Comparison of ENCODE assay signal across 11 cellular contexts in the genomic region with DNA sequence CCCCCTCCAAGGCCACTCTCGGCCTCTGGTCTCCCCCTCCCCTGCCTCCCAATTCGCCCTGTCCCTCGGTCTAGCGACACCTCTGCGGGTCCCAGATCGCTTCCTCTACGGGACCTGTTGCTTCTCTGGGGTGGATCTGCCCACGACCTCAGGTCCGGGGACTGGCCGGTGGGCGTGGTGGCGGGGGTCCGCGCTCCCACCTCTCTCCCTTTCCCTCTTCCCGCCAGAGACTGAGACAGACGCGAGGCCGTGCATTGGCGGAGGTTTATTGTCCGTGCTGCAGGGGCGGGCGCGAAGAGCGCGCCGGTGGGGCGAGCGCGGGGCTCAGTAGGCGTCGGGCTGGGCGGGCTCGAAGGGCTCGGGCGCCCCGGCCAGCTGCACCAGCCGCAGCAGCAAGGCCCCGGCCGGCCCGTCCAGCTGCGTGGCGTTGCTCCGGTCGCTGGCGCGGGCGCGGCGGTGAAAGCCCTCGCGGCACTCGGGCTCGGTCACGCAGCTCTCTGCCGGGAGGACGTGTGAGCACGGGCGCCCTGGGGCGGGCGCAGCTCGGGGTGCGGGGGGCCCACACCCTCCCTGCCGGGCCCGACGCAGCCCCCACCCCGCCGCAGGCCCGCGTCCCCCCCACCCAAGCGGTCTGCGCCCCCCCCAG. TPM values are rescaled to one million over a fixed set of nuclear protein-coding genes. Genes with fewer than 3 reads are reported as not detected.
DNase-seq lines count a peak whose midpoint lies in the region; ATAC-seq and TF ChIP-seq lines count a peak whose summit lies in the region.
"Had no signal": no experiment of that assay in that cellular context is flagged by ENCODE, and none has a peak within 500 bp of the region (broad histone marks: within the 10 kb centered on the region; RNA-seq: fewer than 3 reads in every experiment).

No MANE protein-coding gene starts in this region.

- no peaks in the 10 kb centered on the region for H3K9me3 ChIP-seq in effector memory CD4-positive, alpha-beta T cell (ENCODE audit: control insufficient read depth, low read length)

- H3K4me3 ChIP-seq in HL-60 (replicated peaks; ENCODE audit: insufficient read depth, low read length), result peak overlapping the region; percentile 4; the same call in 1 of the 2 replicates
- peak overlapping the region; percentile 25 for H3K4me3 ChIP-seq in effector memory CD4-positive, alpha-beta T cell (ENCODE audit: insufficient read depth, low read depth, low read length, poor library complexity, severe bottlenecking)
- H3K4me3 ChIP-seq: lung had no signal

- H3K36me3 Mint-ChIP-seq in nephron progenitor cell (ENCODE audit: low read depth), result no peaks in the 10 kb centered on the region

- DNase-seq in AG08396 (ENCODE audit: low spot score), result peak; percentile 64
- no peak for DNase-seq in HL-60 (ENCODE audit: low read depth in 1 of 2, low spot score in 1 of 2)
- DNase-seq in effector memory CD4-positive, alpha-beta T cell, result no peak
- DNase-seq in nephron progenitor cell, result peak; percentile 56
- DNase-seq in left colon, result no peak
- DNase-seq in NCI-H2171 treated with DMSO at 0.1 percent for 48 hours (lab: John Stamatoyannopoulos, UW), result no peak
- no peak for DNase-seq in NAMALWA (ENCODE audit: low spot score)
- DNase-seq: T1000 had no signal

- peaks cover 13% of the 10 kb centered on the region for H3K27me3 ChIP-seq in HL-60 (ENCODE audit: insufficient read depth, poor library complexity, severe bottlenecking)
- peaks cover 25% of the 10 kb centered on the region for H3K27me3 ChIP-seq in effector memory CD4-positive, alpha-beta T cell (replicated peaks; ENCODE audit: control insufficient read depth, insufficient read depth, low read length, poor library complexity, severe bottlenecking)

- intact Hi-C loops in left colon (cut with DNase I, micrococcal nuclease), result no loop called here

- no peaks in the 10 kb centered on the region for H3K4me1 Mint-ChIP-seq in nephron progenitor cell

- no peak for TF ChIP-seq CTCF in HL-60 (IDR thresholded peaks at IDR 0.05; ENCODE audit: insufficient read depth, low read length)
- TF ChIP-seq CTCF in nephron progenitor cell (IDR thresholded peaks at IDR 0.05), result no peak

- no peak overlapping the region for H3K27ac ChIP-seq in HL-60 (replicated peaks)
- H3K27ac ChIP-seq in effector memory CD4-positive, alpha-beta T cell (ENCODE audit: insufficient read depth, low read length, poor library complexity, severe bottlenecking), result no peak overlapping the region

- H3K4me1 ChIP-seq in effector memory CD4-positive, alpha-beta T cell (ENCODE audit: control insufficient read depth, insufficient read depth, low read length, poor library complexity, severe bottlenecking), result peaks cover 8% of the 10 kb centered on the region

- peaks cover 11% of the 10 kb centered on the region for H3K9me3 Mint-ChIP-seq in nephron progenitor cell

- no peaks in the 10 kb centered on the region for H3K36me3 ChIP-seq in effector memory CD4-positive, alpha-beta T cell (ENCODE audit: control insufficient read depth, insufficient read depth, low read length)

- ATAC-seq in left colon, result no peak
- ATAC-seq in GM21619 (IDR thresholded peaks at IDR 0.05; ENCODE audit: unreplicated experiment), result no peak

- H3K27ac Mint-ChIP-seq in nephron progenitor cell, result no peak overlapping the region

- H3K4me3 Mint-ChIP-seq in nephron progenitor cell, result peak overlapping the region; percentile 65

- peaks cover 81% of the 10 kb centered on the region for H3K27me3 Mint-ChIP-seq in nephron progenitor cell (ENCODE audit: low read depth, poor library complexity)

RNA-seq across cellular contexts. Expression of a gene that starts 2.1 kb away (rescaled TPM):
- total RNA-seq in left colon, result not detected
- total RNA-seq: H4, lung had no signal

RNA-seq across cellular contexts. Expression of a gene that starts 11.0 kb away (rescaled TPM):
- not detected for total RNA-seq in left colon
- total RNA-seq: H4, lung had no signal

RNA-seq across cellular contexts. Expression of a gene that starts 36.6 kb away (rescaled TPM):
- 10 to 100 TPM; 33.1 to 44.1 TPM for total RNA-seq in left colon

RNA-seq across cellular contexts. Expression of a gene that starts 39.0 kb away (rescaled TPM):
- total RNA-seq in left colon, result under 1 TPM in 1 of 2 donors, not detected in 1; 0.64 TPM
- total RNA-seq: H4 had no signal

Comparison
In these comparisons a context has a peak if more than half of its experiments do, and no peak if none do; other contexts are left out.
1. DNase-seq: peak in AG08396 (single experiment) and nephron progenitor cell (single experiment); none in HL-60 (0 of 2), effector memory CD4-positive, alpha-beta T cell (0 of 3), left colon (0 of 2), NCI-H2171 treated with DMSO at 0.1 percent for 48 hours (single experiment) and NAMALWA (single experiment).